8 cellular contexts compared by ENCODE assay signal in genomic region chr15:57559875-57560274, GRCh38. TPM values are rescaled to one million over a fixed set of nuclear protein-coding genes. Genes with fewer than 3 reads are reported as not detected.
DNase-seq lines count a peak whose midpoint lies in the region; ATAC-seq and TF ChIP-seq lines count a peak whose summit lies in the region.

No MANE protein-coding gene starts in this region.

- no peaks in the 10 kb centered on the region for H4K20me1 ChIP-seq in MM.1S (ENCODE audit: insufficient read depth, low read length)

- no peaks in the 10 kb centered on the region for H3K79me2 ChIP-seq in MM.1S (ENCODE audit: low read length)

- H3K27ac ChIP-seq in MM.1S (ENCODE audit: low read length) (no peak overlapping the region), right lobe of liver (peak overlapping the region in 2 of 3 donors; percentile 34 to 53)

- no peaks in the 10 kb centered on the region for H3K36me3 Mint-ChIP-seq in activated B cell treated with CpG ODN at 0.5 μM for 24 hours (ENCODE audit: low read depth)
- no peaks in the 10 kb centered on the region for H3K36me3 Mint-ChIP-seq in central memory CD8-positive, alpha-beta T cell (ENCODE audit: insufficient read depth)

- H3K4me1 ChIP-seq in MM.1S (ENCODE audit: low read length) (no peaks in the 10 kb centered on the region), right lobe of liver (peaks cover 0 to 19% (median 8%) of the 10 kb centered on the region in 4 donors)

- no peaks in the 10 kb centered on the region for H3K9me2 ChIP-seq in MM.1S (replicated peaks; ENCODE audit: insufficient read depth, low read length)

- H3K4me2 ChIP-seq in MM.1S (ENCODE audit: low read depth, low read length): no peak overlapping the region

- H3K9me3 ChIP-seq in MM.1S (replicated peaks; ENCODE audit: insufficient read depth, low read length) (no peaks in the 10 kb centered on the region), right lobe of liver (no peaks in the 10 kb centered on the region)

- WGBS in right lobe of liver (ENCODE audit: insufficient coverage, low coverage, low lambda C conversion rate, missing lambda C conversion rate): 8% methylated on average over 5 of the region's 5 CpGs

- no peak for TF ChIP-seq POLR2A in right lobe of liver (IDR thresholded peaks at IDR 0.05)

- H3K9ac ChIP-seq in MM.1S (ENCODE audit: low read length): no peak overlapping the region

- POLR2A ChIA-PET in activated B cell treated with CpG ODN at 0.5 μM for 24 hours (lab: Charles Lee): no interaction called here

- ATAC-seq in activated B cell treated with CpG ODN at 0.5 μM for 24 hours (ENCODE audit: low read depth): peak; percentile 52
- ATAC-seq in central memory CD8-positive, alpha-beta T cell (replicated peaks; ENCODE audit: extremely low read depth, poor library complexity, severe bottlenecking): no peak
- peak; percentile 90 to 95 (median 94) for ATAC-seq in right lobe of liver
- ATAC-seq in HG02981 (IDR thresholded peaks at IDR 0.05; ENCODE audit: unreplicated experiment): no peak
- ATAC-seq in GM19035 (IDR thresholded peaks at IDR 0.05; ENCODE audit: unreplicated experiment): no peak

- DNase-seq in MM.1S (peak; percentile 56), activated B cell treated with CpG ODN at 0.5 μM for 24 hours (peak; percentile 66), right lobe of liver (peak; percentile 81 to 93 (median 86))
- peak; percentile 21 to 47 for DNase-seq in central memory CD8-positive, alpha-beta T cell (ENCODE audit: low spot score in 2 of 2)
- peak; percentile 46 to 61 (median 53) for DNase-seq in stimulated activated CD4-positive, alpha-beta T cell treated with anti-CD3 and anti-CD28 coated beads, TNF-alpha, amount 100 ng/mL, for 4 hours (ENCODE audit: low read depth in 3 of 3)

- intact Hi-C loops in activated B cell treated with CpG ODN at 0.5 μM for 24 hours (cut with micrococcal nuclease) (loop anchor here (1.0 to 5.0 kb wide), 2 partner anchors 95 to 507 kb away; partner anchors contain the start of gene ALDH1A2), right lobe of liver (cut with DNase I) (no loop called here)

- H3K4me3 ChIP-seq in MM.1S (ENCODE audit: low read length): no peak overlapping the region
- H3K4me3 ChIP-seq in right lobe of liver: no peak overlapping the region

- H3K36me3 ChIP-seq in MM.1S (replicated peaks; ENCODE audit: insufficient read depth, low read length) (no peaks in the 10 kb centered on the region), right lobe of liver (peaks cover 0 to 5% (median 0%) of the 10 kb centered on the region in 4 donors)

- H3K27me3 Mint-ChIP-seq in activated B cell treated with CpG ODN at 0.5 μM for 24 hours: peaks cover 6% of the 10 kb centered on the region
- peaks cover 51% of the 10 kb centered on the region for H3K27me3 Mint-ChIP-seq in central memory CD8-positive, alpha-beta T cell

- no peak overlapping the region for H2AFZ ChIP-seq in MM.1S (ENCODE audit: low read length)

- H3K27me3 ChIP-seq in MM.1S (replicated peaks; ENCODE audit: insufficient read depth, low read length) (no peaks in the 10 kb centered on the region), right lobe of liver (no peaks in the 10 kb centered on the region)

- no peaks in the 10 kb centered on the region for H3K9me3 Mint-ChIP-seq in activated B cell treated with CpG ODN at 0.5 μM for 24 hours
- H3K9me3 Mint-ChIP-seq in central memory CD8-positive, alpha-beta T cell: no peaks in the 10 kb centered on the region

- TF ChIP-seq CTCF in GM12873 (IDR thresholded peaks at IDR 0.05; ENCODE audit: insufficient read depth, low read depth, low read length, missing control alignments) (peak; percentile 89), MM.1S (IDR thresholded peaks at IDR 0.05; ENCODE audit: low read length) (peak; percentile 83), activated B cell treated with CpG ODN at 0.5 μM for 24 hours (IDR thresholded peaks at IDR 0.05) (peak; percentile 84), right lobe of liver (IDR thresholded peaks at IDR 0.05) (peak; percentile 91 to 96 (median 93))

- no peak overlapping the region for H3K4me3 Mint-ChIP-seq in activated B cell treated with CpG ODN at 0.5 μM for 24 hours
- no peak overlapping the region for H3K4me3 Mint-ChIP-seq in central memory CD8-positive, alpha-beta T cell

- CTCF ChIA-PET in activated B cell treated with CpG ODN at 0.5 μM for 24 hours (lab: Charles Lee): interaction anchor here (0.6 to 3.4 kb wide), 17 partner anchors 9 to 301 kb away, joined by 3 to 48 read pairs (median 3); partner anchors contain the start of gene POLR2M

- H3K4me1 Mint-ChIP-seq in activated B cell treated with CpG ODN at 0.5 μM for 24 hours: peaks cover 28% of the 10 kb centered on the region
- H3K4me1 Mint-ChIP-seq in central memory CD8-positive, alpha-beta T cell: peaks cover 6% of the 10 kb centered on the region

- H3F3A ChIP-seq in MM.1S (ENCODE audit: insufficient read depth, low read length): no peaks in the 10 kb centered on the region

- H3K27ac Mint-ChIP-seq in activated B cell treated with CpG ODN at 0.5 μM for 24 hours: no peak overlapping the region
- no peak overlapping the region for H3K27ac Mint-ChIP-seq in central memory CD8-positive, alpha-beta T cell (ENCODE audit: low read depth)

RNA-seq across cellular contexts. Expression of gene MYZAP, which starts 31.8 kb away (rescaled TPM):
- total RNA-seq in activated B cell treated with CpG ODN at 0.5 μM for 24 hours: 0.88 and 1.00 TPM in 2 replicates
- under 1 TPM in 4 of 6 experiments, not detected in 2; 0.24 to 0.65 (median 0.61) TPM for total RNA-seq in right lobe of liver

Comparison
In these comparisons a context has a peak if more than half of its experiments do, and no peak if none do; other contexts are left out.
1. DNase-seq: peak in every context shown above with its lines; median percentile 86 in right lobe of liver; 66 in activated B cell treated with CpG ODN at 0.5 μM for 24 hours; 56 in MM.1S; 53 in stimulated activated CD4-positive, alpha-beta T cell treated with anti-CD3 and anti-CD28 coated beads, TNF-alpha, amount 100 ng/mL, for 4 hours; 34 in central memory CD8-positive, alpha-beta T cell.
2. ATAC-seq: peak in activated B cell treated with CpG ODN at 0.5 μM for 24 hours (single experiment) and right lobe of liver (4 of 4); none in central memory CD8-positive, alpha-beta T cell (single experiment), HG02981 (single experiment) and GM19035 (single experiment).
3. Peak in every context shown above with its lines, with median percentiles within 50 percentile points of each other: CTCF ChIP-seq.